9 cellular contexts compared by ENCODE assay signal in the genomic region with DNA sequence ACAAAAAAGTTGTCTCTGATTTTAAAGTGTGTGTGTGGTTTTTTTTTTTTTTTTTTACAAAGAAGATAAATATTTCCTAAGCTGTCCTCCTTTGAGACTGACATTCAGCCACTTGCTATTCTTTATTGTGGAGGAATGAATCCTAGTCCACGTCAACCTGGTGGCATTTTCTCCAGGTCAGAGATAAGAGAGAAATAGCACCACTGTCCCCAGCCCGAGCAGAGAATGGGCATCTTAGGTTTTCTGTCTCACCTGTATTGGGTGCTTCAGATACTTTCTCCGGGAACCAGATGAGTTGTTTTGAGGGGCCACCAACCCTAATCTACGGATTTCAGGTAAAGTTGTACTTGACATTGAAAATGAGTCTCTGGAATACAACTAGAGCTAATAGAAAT. TPM values are rescaled to one million over a fixed set of nuclear protein-coding genes. Genes with fewer than 3 reads are reported as not detected.
DNase-seq lines count a peak whose midpoint lies in the region; ATAC-seq and TF ChIP-seq lines count a peak whose summit lies in the region.
"Had no signal": no experiment of that assay in that cellular context is flagged by ENCODE, and none has a peak within 500 bp of the region (broad histone marks: within the 10 kb centered on the region; RNA-seq: fewer than 3 reads in every experiment).

No MANE protein-coding gene starts in this region.

- DNase-seq in CD4-positive, CD25-positive, alpha-beta regulatory T cell = no peak
- DNase-seq in endodermal cell (no peak), OCI-LY7 (ENCODE audit: low spot score) (no peak), 8988T (no peak), testis (no peak)

- peaks cover 60% of the 10 kb centered on the region for H3K27me3 Mint-ChIP-seq in CD4-positive, CD25-positive, alpha-beta regulatory T cell
- peaks cover 46% of the 10 kb centered on the region for H3K27me3 Mint-ChIP-seq in endodermal cell (ENCODE audit: insufficient read depth)

- H4K20me1 ChIP-seq in OCI-LY3 (ENCODE audit: insufficient read depth, low read length) (no peaks in the 10 kb centered on the region), neural cell (ENCODE audit: insufficient read depth) (no peaks in the 10 kb centered on the region), OCI-LY7 (ENCODE audit: insufficient read depth, low read length) (no peaks in the 10 kb centered on the region)

- no peaks in the 10 kb centered on the region for H3K9me2 ChIP-seq in neural cell (ENCODE audit: insufficient read depth, low read length)
- no peaks in the 10 kb centered on the region for H3K9me2 ChIP-seq in OCI-LY7 (ENCODE audit: insufficient read depth, low read length)

- peaks cover 3% of the 10 kb centered on the region for H3K36me3 Mint-ChIP-seq in CD4-positive, CD25-positive, alpha-beta regulatory T cell
- H3K36me3 Mint-ChIP-seq in endodermal cell (ENCODE audit: low read depth) = no peaks in the 10 kb centered on the region
- H3K36me3 Mint-ChIP-seq: natural killer cell treated with Interleukin-12 subunit alpha and Interleukin-12 subunit beta and Interleukin-15 and Interleukin-18, amount 100 ng/mL, for 72 hours had no signal

- peaks cover 23% of the 10 kb centered on the region for H3K4me1 ChIP-seq in CD4-positive, CD25-positive, alpha-beta regulatory T cell (ENCODE audit: control insufficient read depth, insufficient read depth, low read length, poor library complexity, severe bottlenecking)
- H3K4me1 ChIP-seq in OCI-LY3 (ENCODE audit: low read length) (peaks cover 34% of the 10 kb centered on the region), endodermal cell (ENCODE audit: control insufficient read depth, insufficient read depth, low read length) (no peaks in the 10 kb centered on the region), OCI-LY7 (ENCODE audit: insufficient read depth, low read length, poor library complexity, severe bottlenecking) (no peaks in the 10 kb centered on the region), testis (peaks cover 10% of the 10 kb centered on the region)

- H3K4me2 ChIP-seq in OCI-LY3 (ENCODE audit: low read length) (peak overlapping the region; percentile 93), neural cell (ENCODE audit: low read length) (peak overlapping the region; percentile 92), OCI-LY7 (ENCODE audit: low read length) (no peak overlapping the region)

- CTCF ChIA-PET in OCI-LY7 (lab: Charles Lee; ENCODE audit: unreplicated experiment) = no interaction called here

- no peak for TF ChIP-seq POLR2A in testis (IDR thresholded peaks at IDR 0.05)

- no peak for TF ChIP-seq CTCF in OCI-LY3 (IDR thresholded peaks at IDR 0.05; ENCODE audit: low read depth, low read length)
- no peak for TF ChIP-seq CTCF in endodermal cell (conservative IDR thresholded peaks at IDR 0.05)
- no peak for TF ChIP-seq CTCF in neural cell (IDR thresholded peaks at IDR 0.05; ENCODE audit: poor library complexity, severe bottlenecking)
- TF ChIP-seq CTCF in OCI-LY7 (conservative IDR thresholded peaks at IDR 0.05; ENCODE audit: low read length) = no peak
- TF ChIP-seq CTCF in testis (IDR thresholded peaks at IDR 0.05) = no peak

- peaks cover 38% of the 10 kb centered on the region for H3K27me3 ChIP-seq in CD4-positive, CD25-positive, alpha-beta regulatory T cell (ENCODE audit: control insufficient read depth, insufficient read depth, low read length)
- H3K27me3 ChIP-seq in OCI-LY3 (ENCODE audit: low read depth, low read length) (no peaks in the 10 kb centered on the region), endodermal cell (ENCODE audit: control insufficient read depth, insufficient read depth, low read length, poor library complexity, severe bottlenecking) (peaks cover 39% of the 10 kb centered on the region), neural cell (ENCODE audit: insufficient read depth, low read depth, low read length) (peaks cover 34% of the 10 kb centered on the region), testis (no peaks in the 10 kb centered on the region)

- intact Hi-C loops in OCI-LY7 (cut with micrococcal nuclease; ENCODE audit: unreplicated experiment) (no loop called here), testis (cut with DNase I; ENCODE audit: low total_unique reads) (no loop called here)

- POLR2A ChIA-PET in OCI-LY7 (lab: Charles Lee) = interaction anchor here (0.6 to 1.5 kb wide), 2 partner anchors 12 to 1340 kb away, joined by 3 to 4 read pairs; no protein-coding TSS in a partner anchor

- H3K9ac ChIP-seq in OCI-LY3 (ENCODE audit: low read length) (peak overlapping the region; percentile 87), endodermal cell (ENCODE audit: extremely low read depth, low read length, poor library complexity, severe bottlenecking) (no peak overlapping the region), neural cell (ENCODE audit: low read length) (no peak overlapping the region)

- peaks cover 0 to 17% (median 7%) of the 10 kb centered on the region in 4 donors for H3K4me1 Mint-ChIP-seq in CD4-positive, CD25-positive, alpha-beta regulatory T cell
- peaks cover 2% of the 10 kb centered on the region for H3K4me1 Mint-ChIP-seq in endodermal cell

- H3K79me2 ChIP-seq in OCI-LY3 (ENCODE audit: low read length) = peaks cover 28% of the 10 kb centered on the region
- peaks cover 11% of the 10 kb centered on the region for H3K79me2 ChIP-seq in neural cell (replicated peaks; ENCODE audit: insufficient read depth, low read length)
- no peaks in the 10 kb centered on the region for H3K79me2 ChIP-seq in OCI-LY7 (ENCODE audit: insufficient read depth, low read depth, low read length)

- no peak overlapping the region for H2AFZ ChIP-seq in OCI-LY3 (ENCODE audit: low read depth, low read length)
- no peak overlapping the region for H2AFZ ChIP-seq in neural cell (ENCODE audit: low read depth, low read length)
- H2AFZ ChIP-seq in OCI-LY7 (ENCODE audit: low read length) = no peak overlapping the region

- WGBS in endodermal cell (ENCODE audit: insufficient coverage in 1 of 2, insufficient read length in 1 of 2), 2 experiments = 79 to 81% methylated on average over 3 to 4 of the region's 4 CpGs
- WGBS in testis, 2 donors = 51% methylated on average over 4 of the region's 4 CpGs

- no peak for TF ChIP-seq RAD21 in neural cell (conservative IDR thresholded peaks at IDR 0.05)

- H3K9me3 Mint-ChIP-seq in CD4-positive, CD25-positive, alpha-beta regulatory T cell = no peaks in the 10 kb centered on the region
- H3K9me3 Mint-ChIP-seq in endodermal cell = no peaks in the 10 kb centered on the region
- H3K9me3 Mint-ChIP-seq: natural killer cell treated with Interleukin-12 subunit alpha and Interleukin-12 subunit beta and Interleukin-15 and Interleukin-18, amount 100 ng/mL, for 72 hours had no signal

- H3K9me3 ChIP-seq in CD4-positive, CD25-positive, alpha-beta regulatory T cell (ENCODE audit: control insufficient read depth in 2 of 2, low read length in 2 of 2) = no peaks in the 10 kb centered on the region
- H3K9me3 ChIP-seq in OCI-LY3 (ENCODE audit: insufficient read depth, low read length) (no peaks in the 10 kb centered on the region), endodermal cell (ENCODE audit: control insufficient read depth, low read length) (no peaks in the 10 kb centered on the region), neural cell (ENCODE audit: low read length) (no peaks in the 10 kb centered on the region), OCI-LY7 (ENCODE audit: low read length) (no peaks in the 10 kb centered on the region), testis (no peaks in the 10 kb centered on the region)

- H3K27ac Mint-ChIP-seq in CD4-positive, CD25-positive, alpha-beta regulatory T cell = no peak overlapping the region
- no peak overlapping the region for H3K27ac Mint-ChIP-seq in endodermal cell
- H3K27ac Mint-ChIP-seq: natural killer cell treated with Interleukin-12 subunit alpha and Interleukin-12 subunit beta and Interleukin-15 and Interleukin-18, amount 100 ng/mL, for 72 hours had no signal

- TF ChIP-seq EP300 in neural cell (conservative IDR thresholded peaks at IDR 0.05; ENCODE audit: poor library complexity, severe bottlenecking) = no peak

- H3K27ac ChIP-seq in CD4-positive, CD25-positive, alpha-beta regulatory T cell (ENCODE audit: insufficient read depth, low read length, poor library complexity, severe bottlenecking) = no peak overlapping the region
- H3K27ac ChIP-seq in OCI-LY3 (ENCODE audit: low read length) (no peak overlapping the region), endodermal cell (ENCODE audit: low read depth, low read length) (no peak overlapping the region), neural cell (ENCODE audit: low read length) (no peak overlapping the region), OCI-LY7 (ENCODE audit: low read depth, low read length, poor library complexity, severe bottlenecking) (no peak overlapping the region), testis (no peak overlapping the region)

- H3F3A ChIP-seq in neural cell (ENCODE audit: insufficient read depth, low read length, poor library complexity, severe bottlenecking) = peaks cover 6% of the 10 kb centered on the region

- no TSS peak for BruUV-seq in OCI-LY7 (replicated peaks; lab: Mats Ljungman, UMichigan)

- H3K4me3 ChIP-seq in CD4-positive, CD25-positive, alpha-beta regulatory T cell (ENCODE audit: low read depth, low read length) = no peak overlapping the region
- peak overlapping the region; percentile 99 for H3K4me3 ChIP-seq in OCI-LY3 (ENCODE audit: low read length)
- peak overlapping the region; percentile 86 for H3K4me3 ChIP-seq in endodermal cell (ENCODE audit: low read length)
- peak overlapping the region; percentile 76 for H3K4me3 ChIP-seq in neural cell (ENCODE audit: low read length)
- no peak overlapping the region for H3K4me3 ChIP-seq in OCI-LY7 (ENCODE audit: low read depth, low read length, poor library complexity, severe bottlenecking)
- H3K4me3 ChIP-seq in testis = peak overlapping the region in 1 of 2 donors; percentile 66

- peak overlapping the region in 3 of 4 donors; percentile 10 to 61 (median 22) for H3K4me3 Mint-ChIP-seq in CD4-positive, CD25-positive, alpha-beta regulatory T cell
- H3K4me3 Mint-ChIP-seq in endodermal cell = peak overlapping the region; percentile 63

- H3K36me3 ChIP-seq in CD4-positive, CD25-positive, alpha-beta regulatory T cell (ENCODE audit: control insufficient read depth, insufficient read depth, low read length) = no peaks in the 10 kb centered on the region
- H3K36me3 ChIP-seq in OCI-LY3 (replicated peaks; ENCODE audit: low read depth, low read length) (peaks cover 20% of the 10 kb centered on the region), endodermal cell (ENCODE audit: control insufficient read depth, insufficient read depth, low read length) (no peaks in the 10 kb centered on the region), neural cell (ENCODE audit: insufficient read depth, low read length) (no peaks in the 10 kb centered on the region), OCI-LY7 (ENCODE audit: insufficient read depth, low read length) (no peaks in the 10 kb centered on the region), testis (ENCODE audit: low read depth, missing control alignments) (no peaks in the 10 kb centered on the region)

- no peak for ATAC-seq in CD4-positive, CD25-positive, alpha-beta regulatory T cell (ENCODE audit: low read depth in 2 of 2)
- ATAC-seq in HG02852 (IDR thresholded peaks at IDR 0.05; ENCODE audit: unreplicated experiment) = no peak

RNA-seq across cellular contexts. Expression of gene ITGA2, which starts 1.4 kb away (rescaled TPM):
- total RNA-seq in CD4-positive, CD25-positive, alpha-beta regulatory T cell = 0.42 TPM
- under 1 TPM; 0.03 to 0.29 (median 0.06) TPM for polyA plus RNA-seq in CD4-positive, CD25-positive, alpha-beta regulatory T cell
- total RNA-seq in endodermal cell = 1 to 10 TPM; 1.3 to 4.0 TPM
- polyA plus RNA-seq in endodermal cell (2013, experiment 1 of 2) = 2.4 TPM
- 2.4 TPM for polyA plus RNA-seq in endodermal cell (2013, experiment 2 of 2)
- 0.20 and 0.34 TPM in 2 replicates for polyA plus RNA-seq in neural cell
- 0.24 and 0.46 TPM in 2 replicates for polyA minus RNA-seq in neural cell
- total RNA-seq in OCI-LY7 (2014; rRNA removed; shearing (Covaris generic)) = not detected in 2 replicates
- total RNA-seq in OCI-LY7 (2022) = 0.09 TPM in 1 of 2 replicates, not detected in the other
- total RNA-seq in testis = 1 to 10 TPM; 1.0 to 1.7 TPM
- polyA plus RNA-seq in testis (ENCODE audit: insufficient read depth, low read depth, low replicate concordance) = 0.90 TPM

Comparison
In these comparisons a context has a peak if more than half of its experiments do, and no peak if none do; other contexts are left out.
1. H3K4me3 ChIP-seq: peak in OCI-LY3 (single experiment), endodermal cell (single experiment) and neural cell (single experiment); none in CD4-positive, CD25-positive, alpha-beta regulatory T cell (single experiment) and OCI-LY7 (single experiment).